34 cellular contexts compared by ENCODE assay signal in the genomic region with DNA sequence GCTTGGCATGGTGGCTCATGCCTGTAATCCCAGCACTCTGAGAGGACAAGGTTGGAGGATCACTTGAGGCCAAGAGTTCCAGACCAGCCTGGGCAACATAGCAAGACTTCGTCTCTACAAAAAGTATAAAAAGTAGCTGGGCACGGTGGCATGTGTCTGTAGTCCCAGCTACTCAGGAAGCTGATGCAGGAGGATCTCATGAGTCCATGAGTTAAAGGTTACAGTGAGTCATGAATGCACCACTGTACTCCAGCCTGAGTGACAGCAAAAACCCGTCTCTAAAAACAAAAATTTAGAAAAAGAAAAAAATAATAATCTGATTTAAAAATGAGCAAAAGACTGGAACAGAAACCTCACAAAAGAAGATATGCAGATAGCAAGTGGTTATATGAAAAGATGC.
DNase-seq lines count a peak whose midpoint lies in the region; ATAC-seq and TF ChIP-seq lines count a peak whose summit lies in the region.
"Had no signal": no experiment of that assay in that cellular context is flagged by ENCODE, and none has a peak within 500 bp of the region (broad histone marks: within the 10 kb centered on the region; RNA-seq: fewer than 3 reads in every experiment).

No MANE protein-coding gene starts in this region.

- H3K4me1 ChIP-seq in mesenchymal stem cell (ENCODE audit: control insufficient read depth, insufficient read depth, low read depth, low read length): no peaks in the 10 kb centered on the region
- H3K4me1 ChIP-seq: right lobe of liver, stomach had no signal

- H2BK15ac ChIP-seq in mesenchymal stem cell (ENCODE audit: low read depth, poor library complexity, severe bottlenecking): no peak overlapping the region

- peaks cover 3% of the 10 kb centered on the region for H3K79me1 ChIP-seq in mesenchymal stem cell (replicated peaks; ENCODE audit: low read length, poor library complexity, severe bottlenecking)

- in situ Hi-C loops in SK-MEL-5 (cut with HindIII; ENCODE audit: low pct_unique_long_range_greater_than_20kb, low sequenced_read_pairs): no loop called here

- H2AFZ ChIP-seq in mesenchymal stem cell (ENCODE audit: low read depth, low read length): no peak overlapping the region

- H2BK12ac ChIP-seq in mesenchymal stem cell (ENCODE audit: low read length in 2 of 2): no peak overlapping the region

- no peak overlapping the region for H3K23ac ChIP-seq in mesenchymal stem cell (ENCODE audit: low read length in 2 of 2)

- no peaks in the 10 kb centered on the region for H3K27me3 Mint-ChIP-seq in activated CD8-positive, alpha-beta T cell treated with anti-CD3 and anti-CD28 coated beads for 36 hours
- no peaks in the 10 kb centered on the region for H3K27me3 Mint-ChIP-seq in activated CD8-positive, alpha-beta T cell treated with anti-CD3 and anti-CD28 coated beads, Interleukin-2, amount 10 ng/mL, durations not matched to agents 7 days and 5 days (ENCODE audit: low read depth)
- H3K27me3 Mint-ChIP-seq in mesothelial cell of epicardium (ENCODE audit: low read depth): no peaks in the 10 kb centered on the region
- H3K27me3 Mint-ChIP-seq: activated B cell treated with CpG ODN at 0.5 μM for 24 hours; activated CD4-positive, alpha-beta T cell treated with anti-CD3 and anti-CD28 coated beads, Interleukin-2, amount 10 ng/mL, durations not matched to agents 7 days and 5 days; activated naive CD8-positive, alpha-beta T cell; activated T-cell treated with anti-CD3 and anti-CD28 coated beads, Interleukin-2, amount 50 U/mL, for 24 hours; central memory CD8-positive, alpha-beta T cell; progenitor cell of endocrine pancreas; T-cell had no signal

- no peak overlapping the region for H3K4me2 ChIP-seq in mesenchymal stem cell (ENCODE audit: low read length, poor library complexity, severe bottlenecking)

- H3K4me3 ChIP-seq in mesenchymal stem cell (ENCODE audit: insufficient read depth in 1 of 2, low read depth in 1 of 2, low read length in 2 of 2): no peak overlapping the region
- H3K4me3 ChIP-seq: K562, MG63, mucosa of descending colon, right lobe of liver, SJSA1, stomach had no signal

- 68% methylated on average over 2 of the region's 3 CpGs for WGBS in mesenchymal stem cell

- no peaks in the 10 kb centered on the region for H3K36me3 ChIP-seq in mesenchymal stem cell (ENCODE audit: control insufficient read depth in 1 of 2, insufficient read depth in 2 of 2, low read depth in 1 of 2, low read length in 2 of 2)
- H3K36me3 ChIP-seq: MG63, right lobe of liver, SJSA1 had no signal

- H2BK5ac ChIP-seq in mesenchymal stem cell (ENCODE audit: low read depth, low read length, poor library complexity, severe bottlenecking): no peak overlapping the region

- peaks cover 17% of the 10 kb centered on the region for H3K36me3 Mint-ChIP-seq in activated CD8-positive, alpha-beta T cell treated with anti-CD3 and anti-CD28 coated beads for 36 hours (ENCODE audit: low read depth)
- H3K36me3 Mint-ChIP-seq in activated CD8-positive, alpha-beta T cell treated with anti-CD3 and anti-CD28 coated beads, Interleukin-2, amount 10 ng/mL, durations not matched to agents 7 days and 5 days (ENCODE audit: low read depth): peaks cover 12% of the 10 kb centered on the region
- peaks cover 8% of the 10 kb centered on the region for H3K36me3 Mint-ChIP-seq in mesothelial cell of epicardium

- no peak overlapping the region for H3K27ac Mint-ChIP-seq in activated CD8-positive, alpha-beta T cell treated with anti-CD3 and anti-CD28 coated beads for 36 hours
- no peak overlapping the region for H3K27ac Mint-ChIP-seq in activated CD8-positive, alpha-beta T cell treated with anti-CD3 and anti-CD28 coated beads, Interleukin-2, amount 10 ng/mL, durations not matched to agents 7 days and 5 days
- no peak overlapping the region for H3K27ac Mint-ChIP-seq in mesothelial cell of epicardium
- H3K27ac Mint-ChIP-seq: activated B cell treated with CpG ODN at 0.5 μM for 24 hours; activated CD4-positive, alpha-beta T cell treated with anti-CD3 and anti-CD28 coated beads, Interleukin-2, amount 10 ng/mL, durations not matched to agents 7 days and 5 days; activated naive CD8-positive, alpha-beta T cell; activated T-cell treated with anti-CD3 and anti-CD28 coated beads, Interleukin-2, amount 50 U/mL, for 24 hours; natural killer cell; progenitor cell of endocrine pancreas; T-cell had no signal

- H3K9ac ChIP-seq in mesenchymal stem cell (ENCODE audit: low read length): no peak overlapping the region

- peaks cover 2% of the 10 kb centered on the region for H3K9me3 Mint-ChIP-seq in activated CD8-positive, alpha-beta T cell treated with anti-CD3 and anti-CD28 coated beads for 36 hours
- H3K9me3 Mint-ChIP-seq in activated CD8-positive, alpha-beta T cell treated with anti-CD3 and anti-CD28 coated beads, Interleukin-2, amount 10 ng/mL, durations not matched to agents 7 days and 5 days (ENCODE audit: insufficient read depth): no peaks in the 10 kb centered on the region
- H3K9me3 Mint-ChIP-seq in mesothelial cell of epicardium: peaks cover 13% of the 10 kb centered on the region

- H2BK120ac ChIP-seq in mesenchymal stem cell (ENCODE audit: low read depth, low read length): no peak overlapping the region

- no peak overlapping the region for H3K27ac ChIP-seq in mesenchymal stem cell (ENCODE audit: low read length, poor library complexity, severe bottlenecking)
- H3K27ac ChIP-seq: 22Rv1, C4-2B, right lobe of liver, SJSA1, stomach had no signal

- H3K9me3 ChIP-seq in mesenchymal stem cell (ENCODE audit: control insufficient read depth, low read length): no peaks in the 10 kb centered on the region
- H3K9me3 ChIP-seq: MG63, mucosa of descending colon, right lobe of liver, SJSA1, stomach had no signal

- no peak overlapping the region for H2AK5ac ChIP-seq in mesenchymal stem cell (ENCODE audit: low read length, severe bottlenecking)

- H3K14ac ChIP-seq in mesenchymal stem cell (ENCODE audit: low read length in 2 of 2): no peak overlapping the region

- no peak overlapping the region for H3K4me3 Mint-ChIP-seq in activated CD8-positive, alpha-beta T cell treated with anti-CD3 and anti-CD28 coated beads for 36 hours
- H3K4me3 Mint-ChIP-seq in activated CD8-positive, alpha-beta T cell treated with anti-CD3 and anti-CD28 coated beads, Interleukin-2, amount 10 ng/mL, durations not matched to agents 7 days and 5 days: no peak overlapping the region
- H3K4me3 Mint-ChIP-seq in mesothelial cell of epicardium: no peak overlapping the region
- H3K4me3 Mint-ChIP-seq: activated B cell treated with CpG ODN at 0.5 μM for 24 hours; activated CD4-positive, alpha-beta T cell treated with anti-CD3 and anti-CD28 coated beads, Interleukin-2, amount 10 ng/mL, durations not matched to agents 7 days and 5 days; activated naive CD8-positive, alpha-beta T cell; activated T-cell treated with anti-CD3 and anti-CD28 coated beads, Interleukin-2, amount 50 U/mL, for 24 hours; central memory CD8-positive, alpha-beta T cell; natural killer cell; T-cell had no signal

- no peak overlapping the region for H3K18ac ChIP-seq in mesenchymal stem cell (ENCODE audit: low read depth in 1 of 2, low read length in 2 of 2)

- intact Hi-C loops in activated CD8-positive, alpha-beta T cell treated with anti-CD3 and anti-CD28 coated beads for 36 hours (cut with micrococcal nuclease): no loop called here

- no peak overlapping the region for H4K8ac ChIP-seq in mesenchymal stem cell (ENCODE audit: low read length)

- CTCF ChIA-PET in activated CD8-positive, alpha-beta T cell treated with anti-CD3 and anti-CD28 coated beads for 36 hours (lab: Charles Lee): no interaction called here
- CTCF ChIA-PET in activated CD8-positive, alpha-beta T cell treated with anti-CD3 and anti-CD28 coated beads, Interleukin-2, amount 10 ng/mL, durations not matched to agents 7 days and 5 days (lab: Charles Lee): interaction anchor here (0.6 kb wide), 1 partner anchor 774 kb away, joined by 3 read pairs; no protein-coding TSS in a partner anchor

- no peak for DNase-seq in activated CD8-positive, alpha-beta T cell treated with anti-CD3 and anti-CD28 coated beads for 36 hours
- DNase-seq in activated CD8-positive, alpha-beta T cell treated with anti-CD3 and anti-CD28 coated beads, Interleukin-2, amount 10 ng/mL, durations not matched to agents 7 days and 5 days: no peak
- peak; percentile 47 for DNase-seq in SK-MEL-5 (ENCODE audit: low read depth, low spot score)
- peak; percentile 61 for DNase-seq in dermis blood vessel endothelial cell
- peak; percentile 22 for DNase-seq in mesenchymal stem cell
- no peak for DNase-seq in mesothelial cell of epicardium (ENCODE audit: low spot score in 2 of 2, unreplicated experiment in 2 of 2)
- DNase-seq: activated B cell treated with CpG ODN at 0.5 μM for 24 hours; activated CD4-positive, alpha-beta T cell treated with anti-CD3 and anti-CD28 coated beads, Interleukin-2, amount 10 ng/mL, durations not matched to agents 7 days and 5 days; activated effector memory CD4-positive, alpha-beta T cell treated with anti-CD3 and anti-CD28 coated beads, Interleukin-2, amount 50 U/mL, for 16 hours; activated T-cell treated with anti-CD3 and anti-CD28 coated beads, Interleukin-2, amount 50 U/mL, for 24 hours; aorta; DMS79 treated with DMSO at 0.1 percent for 48 hours; head of caudate nucleus; kidney; MG63; mucosa of descending colon; natural killer cell; NCI-H1417; NCI-H2029 treated with DMSO at 0.1 percent for 48 hours; NCI-H345; NCI-H69; nucleus accumbens; right lobe of liver; stomach; T-cell had no signal

- no peak overlapping the region for H3K4ac ChIP-seq in mesenchymal stem cell (ENCODE audit: low read depth in 1 of 2, low read length in 2 of 2)

- no peak overlapping the region for H4K91ac ChIP-seq in mesenchymal stem cell (ENCODE audit: low read length)

- H3K27me3 ChIP-seq in mesenchymal stem cell (ENCODE audit: control insufficient read depth in 1 of 2, insufficient read depth in 1 of 2, low read length in 2 of 2): no peaks in the 10 kb centered on the region
- H3K27me3 ChIP-seq: MG63, right lobe of liver, SJSA1, stomach had no signal

- no peak for TF ChIP-seq CTCF in activated CD8-positive, alpha-beta T cell treated with anti-CD3 and anti-CD28 coated beads for 36 hours (IDR thresholded peaks at IDR 0.05)
- TF ChIP-seq CTCF in mesothelial cell of epicardium (IDR thresholded peaks at IDR 0.05; ENCODE audit: unreplicated experiment): no peak

- H3K4me1 Mint-ChIP-seq in activated CD8-positive, alpha-beta T cell treated with anti-CD3 and anti-CD28 coated beads for 36 hours (ENCODE audit: low read depth): peaks cover 4% of the 10 kb centered on the region
- no peaks in the 10 kb centered on the region for H3K4me1 Mint-ChIP-seq in activated CD8-positive, alpha-beta T cell treated with anti-CD3 and anti-CD28 coated beads, Interleukin-2, amount 10 ng/mL, durations not matched to agents 7 days and 5 days (ENCODE audit: low read depth)
- no peaks in the 10 kb centered on the region for H3K4me1 Mint-ChIP-seq in mesothelial cell of epicardium
- H3K4me1 Mint-ChIP-seq: activated B cell treated with CpG ODN at 0.5 μM for 24 hours; activated CD4-positive, alpha-beta T cell treated with anti-CD3 and anti-CD28 coated beads, Interleukin-2, amount 10 ng/mL, durations not matched to agents 7 days and 5 days had no signal

- peak; percentile 51 for ATAC-seq in activated CD8-positive, alpha-beta T cell treated with anti-CD3 and anti-CD28 coated beads for 36 hours
- no peak for ATAC-seq in activated CD8-positive, alpha-beta T cell treated with anti-CD3 and anti-CD28 coated beads, Interleukin-2, amount 10 ng/mL, durations not matched to agents 7 days and 5 days
- ATAC-seq in HG03342 (IDR thresholded peaks at IDR 0.05; ENCODE audit: unreplicated experiment): no peak
- no peak for ATAC-seq in HG03039 (IDR thresholded peaks at IDR 0.05; ENCODE audit: unreplicated experiment)
- ATAC-seq: K562, mucosa of descending colon, natural killer cell, right lobe of liver, T-cell had no signal

- POLR2A ChIA-PET in activated CD8-positive, alpha-beta T cell treated with anti-CD3 and anti-CD28 coated beads for 36 hours (lab: Charles Lee): no interaction called here
- POLR2A ChIA-PET in activated CD8-positive, alpha-beta T cell treated with anti-CD3 and anti-CD28 coated beads, Interleukin-2, amount 10 ng/mL, durations not matched to agents 7 days and 5 days (lab: Charles Lee): no interaction called here

Comparison
In these comparisons a context has a peak if more than half of its experiments do, and no peak if none do; other contexts are left out.
1. DNase-seq: peak in SK-MEL-5 (single experiment), dermis blood vessel endothelial cell (single experiment) and mesenchymal stem cell (single experiment); none in activated CD8-positive, alpha-beta T cell treated with anti-CD3 and anti-CD28 coated beads for 36 hours (single experiment), activated CD8-positive, alpha-beta T cell treated with anti-CD3 and anti-CD28 coated beads, Interleukin-2, amount 10 ng/mL, durations not matched to agents 7 days and 5 days (single experiment) and mesothelial cell of epicardium (0 of 2).